7 cellular contexts compared by ENCODE assay signal in the genomic region with DNA sequence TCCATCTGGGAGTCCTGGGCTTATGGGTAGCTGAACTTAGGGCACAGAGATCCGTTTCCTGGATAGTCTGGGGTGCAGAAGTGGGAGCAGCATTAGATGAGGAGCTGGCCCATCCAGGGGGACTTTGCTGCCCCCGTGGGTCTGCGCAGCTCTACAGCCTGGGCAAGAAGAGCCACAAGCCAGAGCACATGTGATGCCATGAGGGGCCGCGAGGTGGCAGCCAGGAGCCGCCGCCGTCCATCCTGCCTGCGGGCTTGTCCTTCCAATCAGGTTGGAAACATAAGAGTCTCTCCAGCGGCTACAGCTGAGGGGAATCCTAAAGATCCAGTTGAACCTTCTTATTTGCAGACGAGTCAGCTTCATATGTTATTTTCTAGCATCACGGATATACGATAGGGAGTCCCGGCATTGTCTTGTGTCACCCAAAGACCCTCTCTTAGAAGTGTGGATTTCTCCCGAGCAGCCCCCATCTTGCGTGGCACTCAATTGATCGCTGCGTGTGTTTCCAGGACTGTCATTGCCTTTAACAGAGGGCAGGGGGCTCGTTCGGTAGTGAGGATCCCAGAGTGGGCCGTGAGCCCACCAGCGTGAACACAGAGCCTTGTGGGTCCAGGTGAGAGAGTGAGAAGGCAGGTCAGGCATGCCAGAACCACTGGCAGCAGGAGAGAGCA. TPM values are rescaled to one million over a fixed set of nuclear protein-coding genes. Genes with fewer than 3 reads are reported as not detected.
A peak's percentile ranks its signal among the peaks of the same experiment; 100 is the strongest.
DNase-seq lines count a peak whose midpoint lies in the region; ATAC-seq and TF ChIP-seq lines count a peak whose summit lies in the region.

No MANE protein-coding gene starts in this region.

- peaks cover 6% of the 10 kb centered on the region for H3K4me1 ChIP-seq in smooth muscle cell (ENCODE audit: low read depth)

- ATAC-seq in GM18909 (IDR thresholded peaks at IDR 0.05; ENCODE audit: poor library complexity, unreplicated experiment): no peak

- H3K27ac ChIP-seq in smooth muscle cell (ENCODE audit: low read depth): no peak overlapping the region

- H3K79me2 ChIP-seq in smooth muscle cell (ENCODE audit: low read depth): no peaks in the 10 kb centered on the region

- in situ Hi-C loops in astrocyte of the spinal cord (cut with HindIII; ENCODE audit: low sequenced_read_pairs): no loop called here

- peak; percentile 94 for TF ChIP-seq CTCF in GM12864 (IDR thresholded peaks at IDR 0.05; ENCODE audit: low read depth, low read length, missing control alignments)
- peak; percentile 98 for TF ChIP-seq CTCF in astrocyte of the spinal cord (IDR thresholded peaks at IDR 0.05; ENCODE audit: low read depth, low read length)
- peak; percentile 93 for TF ChIP-seq CTCF in smooth muscle cell (IDR thresholded peaks at IDR 0.05; ENCODE audit: borderline replicate concordance, insufficient read depth, poor library complexity, severe bottlenecking)

- H3K36me3 ChIP-seq in smooth muscle cell (ENCODE audit: low read depth): no peaks in the 10 kb centered on the region

- WGBS in smooth muscle cell (ENCODE audit: low lambda C conversion rate): 35% methylated on average over 22 of the region's 22 CpGs

- no peaks in the 10 kb centered on the region for H3K27me3 ChIP-seq in smooth muscle cell (ENCODE audit: low read depth)

- H3K4me2 ChIP-seq in smooth muscle cell: no peak overlapping the region

- DNase-seq in GM12864 (ENCODE audit: low read depth): no peak
- DNase-seq in NCI-H146 treated with DMSO at 0.1 percent for 48 hours (lab: John Stamatoyannopoulos, UW; ENCODE audit: unreplicated experiment): peak; percentile 41
- peak; percentile 54 for DNase-seq in T-helper 9 cell
- peak; percentile 68 for DNase-seq in astrocyte of the spinal cord (ENCODE audit: low read depth, low spot score)
- DNase-seq in hypothalamus (lab: John Stamatoyannopoulos, UW): peak in 44 of 51 donors; percentile 5 to 81 (median 54)
- peak; percentile 24 for DNase-seq in smooth muscle cell (lab: John Stamatoyannopoulos, UW; ENCODE audit: unreplicated experiment)

- H2AFZ ChIP-seq in smooth muscle cell (ENCODE audit: low read depth): no peak overlapping the region

- H3K9ac ChIP-seq in smooth muscle cell (ENCODE audit: low read depth): no peak overlapping the region

- no peaks in the 10 kb centered on the region for H4K20me1 ChIP-seq in smooth muscle cell (ENCODE audit: low read depth)

- H3F3A ChIP-seq in smooth muscle cell (ENCODE audit: low read depth): no peaks in the 10 kb centered on the region

- H3K4me3 ChIP-seq in GM12864 (ENCODE audit: low read depth, low read length): no peak overlapping the region
- H3K4me3 ChIP-seq in astrocyte of the spinal cord (ENCODE audit: low read depth, low read length): no peak overlapping the region
- no peak overlapping the region for H3K4me3 ChIP-seq in smooth muscle cell

- H3K9me3 ChIP-seq in smooth muscle cell (replicated peaks; ENCODE audit: low read depth): no peaks in the 10 kb centered on the region

RNA-seq across cellular contexts. Expression of gene C1QTNF1, which starts 22.0 kb away (rescaled TPM):
- 5.1 and 5.7 TPM in 2 replicates for total RNA-seq in smooth muscle cell
- polyA plus RNA-seq in smooth muscle cell: 9.4 and 10.0 TPM in 2 replicates

RNA-seq across cellular contexts. Expression of gene ENGASE, which starts 28.7 kb away (rescaled TPM):
- total RNA-seq in smooth muscle cell: 3.8 and 7.8 TPM in 2 replicates
- polyA plus RNA-seq in smooth muscle cell: 9.6 and 11.2 TPM in 2 replicates

RNA-seq across cellular contexts. Expression of gene CANT1, which starts 36.4 kb away (rescaled TPM):
- 41.9 and 42.1 TPM in 2 replicates for total RNA-seq in smooth muscle cell
- 36.5 and 38.3 TPM in 2 replicates for polyA plus RNA-seq in smooth muscle cell
